1 cellular context compared by ENCODE assay signal in the genomic region with DNA sequence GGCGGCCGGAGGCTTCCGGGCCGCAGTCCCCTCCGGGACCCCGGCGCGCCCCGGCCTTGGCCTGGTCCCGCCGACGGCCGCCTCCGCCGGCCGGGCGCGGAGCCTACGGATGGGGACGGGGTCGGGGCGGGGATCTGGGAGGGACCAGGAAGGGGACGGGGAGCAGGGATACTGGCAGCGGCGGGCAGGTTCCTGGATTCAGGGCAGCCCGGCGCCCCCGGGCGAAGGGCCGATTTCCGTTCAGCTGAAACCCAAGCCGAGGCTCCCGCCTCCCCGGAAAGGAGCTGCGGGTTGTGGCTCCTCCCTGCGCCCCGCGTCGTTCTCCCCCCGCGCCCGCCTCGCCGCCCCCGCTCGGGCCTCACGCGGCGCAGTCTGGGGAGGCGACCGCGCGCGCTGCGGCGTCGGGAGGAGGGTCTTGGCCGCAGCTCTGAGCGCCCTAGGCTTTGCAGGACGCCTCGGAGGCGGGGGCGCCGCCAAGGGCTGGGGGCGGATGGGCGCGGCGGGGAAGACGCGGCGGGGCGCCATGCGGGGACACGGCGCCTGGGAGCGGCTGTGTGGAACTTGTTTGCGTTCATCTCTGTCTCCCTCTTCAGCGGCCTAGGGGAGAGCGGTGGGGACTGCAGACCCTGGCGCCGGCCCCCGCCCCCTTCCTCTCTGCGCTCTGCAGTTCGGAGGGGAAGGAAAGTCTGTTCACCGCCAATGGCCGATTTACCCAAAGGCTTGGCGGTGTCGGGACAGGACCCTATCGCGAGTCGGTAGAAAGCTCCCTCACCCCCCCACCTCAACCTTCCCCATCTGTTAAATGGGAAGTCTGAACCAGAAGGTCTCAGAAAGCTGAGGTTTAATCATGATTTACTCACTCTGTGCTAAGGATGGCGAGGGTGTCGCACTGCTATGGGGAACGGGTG.
TF ChIP-seq lines count a peak whose summit lies in the region.

No MANE protein-coding gene starts in this region.

TF ChIP-seq in HepG2, 621 proteins besides CTCF, POLR2A, EP300 and RAD21 (continued from another document and continues in another):
- TF ChIP-seq, protein P1, sequence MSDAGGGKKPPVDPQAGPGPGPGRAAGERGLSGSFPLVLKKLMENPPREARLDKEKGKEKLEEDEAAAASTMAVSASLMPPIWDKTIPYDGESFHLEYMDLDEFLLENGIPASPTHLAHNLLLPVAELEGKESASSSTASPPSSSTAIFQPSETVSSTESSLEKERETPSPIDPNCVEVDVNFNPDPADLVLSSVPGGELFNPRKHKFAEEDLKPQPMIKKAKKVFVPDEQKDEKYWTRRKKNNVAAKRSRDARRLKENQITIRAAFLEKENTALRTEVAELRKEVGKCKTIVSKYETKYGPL (CRISPR knock-in tag; IDR thresholded peaks at IDR 0.05), result 0 out of 2 replicates have a peak, but pooled peaks have one; percentile 34
- TF ChIP-seq DR1 (CRISPR knock-in tag; IDR thresholded peaks at IDR 0.05), result no peak; the same call in 1 of the 2 replicates
- TF ChIP-seq ZNF761 (CRISPR knock-in tag; conservative IDR thresholded peaks at IDR 0.05), result no peak
- TF ChIP-seq, protein P2, sequence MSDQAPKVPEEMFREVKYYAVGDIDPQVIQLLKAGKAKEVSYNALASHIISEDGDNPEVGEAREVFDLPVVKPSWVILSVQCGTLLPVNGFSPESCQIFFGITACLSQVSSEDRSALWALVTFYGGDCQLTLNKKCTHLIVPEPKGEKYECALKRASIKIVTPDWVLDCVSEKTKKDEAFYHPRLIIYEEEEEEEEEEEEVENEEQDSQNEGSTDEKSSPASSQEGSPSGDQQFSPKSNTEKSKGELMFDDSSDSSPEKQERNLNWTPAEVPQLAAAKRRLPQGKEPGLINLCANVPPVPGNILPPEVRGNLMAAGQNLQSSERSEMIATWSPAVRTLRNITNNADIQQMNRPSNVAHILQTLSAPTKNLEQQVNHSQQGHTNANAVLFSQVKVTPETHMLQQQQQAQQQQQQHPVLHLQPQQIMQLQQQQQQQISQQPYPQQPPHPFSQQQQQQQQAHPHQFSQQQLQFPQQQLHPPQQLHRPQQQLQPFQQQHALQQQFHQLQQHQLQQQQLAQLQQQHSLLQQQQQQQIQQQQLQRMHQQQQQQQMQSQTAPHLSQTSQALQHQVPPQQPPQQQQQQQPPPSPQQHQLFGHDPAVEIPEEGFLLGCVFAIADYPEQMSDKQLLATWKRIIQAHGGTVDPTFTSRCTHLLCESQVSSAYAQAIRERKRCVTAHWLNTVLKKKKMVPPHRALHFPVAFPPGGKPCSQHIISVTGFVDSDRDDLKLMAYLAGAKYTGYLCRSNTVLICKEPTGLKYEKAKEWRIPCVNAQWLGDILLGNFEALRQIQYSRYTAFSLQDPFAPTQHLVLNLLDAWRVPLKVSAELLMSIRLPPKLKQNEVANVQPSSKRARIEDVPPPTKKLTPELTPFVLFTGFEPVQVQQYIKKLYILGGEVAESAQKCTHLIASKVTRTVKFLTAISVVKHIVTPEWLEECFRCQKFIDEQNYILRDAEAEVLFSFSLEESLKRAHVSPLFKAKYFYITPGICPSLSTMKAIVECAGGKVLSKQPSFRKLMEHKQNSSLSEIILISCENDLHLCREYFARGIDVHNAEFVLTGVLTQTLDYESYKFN (CRISPR knock-in tag; conservative IDR thresholded peaks at IDR 0.05), result 0 out of 2 replicates have a peak, but pooled peaks have one; percentile 11
- no peak for TF ChIP-seq ZKSCAN5 (CRISPR knock-in tag; IDR thresholded peaks at IDR 0.05)
- TF ChIP-seq TBL1XR1 (IDR thresholded peaks at IDR 0.05; ENCODE audit: borderline replicate concordance, low read length, partially characterized antibody), result no peak
- TF ChIP-seq, protein P3, sequence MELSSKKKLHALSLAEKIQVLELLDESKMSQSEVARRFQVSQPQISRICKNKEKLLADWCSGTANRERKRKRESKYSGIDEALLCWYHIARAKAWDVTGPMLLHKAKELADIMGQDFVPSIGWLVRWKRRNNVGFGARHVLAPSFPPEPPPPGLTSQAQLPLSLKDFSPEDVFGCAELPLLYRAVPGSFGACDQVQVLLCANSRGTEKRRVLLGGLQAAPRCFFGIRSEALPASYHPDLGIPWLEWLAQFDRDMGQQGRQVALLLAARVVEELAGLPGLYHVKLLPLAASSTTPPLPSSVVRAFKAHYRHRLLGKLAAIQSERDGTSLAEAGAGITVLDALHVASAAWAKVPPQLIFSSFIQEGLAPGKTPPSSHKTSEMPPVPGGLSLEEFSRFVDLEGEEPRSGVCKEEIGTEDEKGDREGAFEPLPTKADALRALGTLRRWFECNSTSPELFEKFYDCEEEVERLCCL (CRISPR knock-in tag; IDR thresholded peaks at IDR 0.05; ENCODE audit: borderline replicate concordance), result no peak
- TF ChIP-seq, protein P4, sequence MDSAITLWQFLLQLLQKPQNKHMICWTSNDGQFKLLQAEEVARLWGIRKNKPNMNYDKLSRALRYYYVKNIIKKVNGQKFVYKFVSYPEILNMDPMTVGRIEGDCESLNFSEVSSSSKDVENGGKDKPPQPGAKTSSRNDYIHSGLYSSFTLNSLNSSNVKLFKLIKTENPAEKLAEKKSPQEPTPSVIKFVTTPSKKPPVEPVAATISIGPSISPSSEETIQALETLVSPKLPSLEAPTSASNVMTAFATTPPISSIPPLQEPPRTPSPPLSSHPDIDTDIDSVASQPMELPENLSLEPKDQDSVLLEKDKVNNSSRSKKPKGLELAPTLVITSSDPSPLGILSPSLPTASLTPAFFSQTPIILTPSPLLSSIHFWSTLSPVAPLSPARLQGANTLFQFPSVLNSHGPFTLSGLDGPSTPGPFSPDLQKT (CRISPR knock-in tag; IDR thresholded peaks at IDR 0.05; ENCODE audit: borderline replicate concordance), result no peak
- TF ChIP-seq KLF15 (CRISPR knock-in tag; IDR thresholded peaks at IDR 0.05; ENCODE audit: borderline replicate concordance), result no peak
- TF ChIP-seq RELA (CRISPR knock-in tag; IDR thresholded peaks at IDR 0.05), result no peak
- TF ChIP-seq, protein P5, sequence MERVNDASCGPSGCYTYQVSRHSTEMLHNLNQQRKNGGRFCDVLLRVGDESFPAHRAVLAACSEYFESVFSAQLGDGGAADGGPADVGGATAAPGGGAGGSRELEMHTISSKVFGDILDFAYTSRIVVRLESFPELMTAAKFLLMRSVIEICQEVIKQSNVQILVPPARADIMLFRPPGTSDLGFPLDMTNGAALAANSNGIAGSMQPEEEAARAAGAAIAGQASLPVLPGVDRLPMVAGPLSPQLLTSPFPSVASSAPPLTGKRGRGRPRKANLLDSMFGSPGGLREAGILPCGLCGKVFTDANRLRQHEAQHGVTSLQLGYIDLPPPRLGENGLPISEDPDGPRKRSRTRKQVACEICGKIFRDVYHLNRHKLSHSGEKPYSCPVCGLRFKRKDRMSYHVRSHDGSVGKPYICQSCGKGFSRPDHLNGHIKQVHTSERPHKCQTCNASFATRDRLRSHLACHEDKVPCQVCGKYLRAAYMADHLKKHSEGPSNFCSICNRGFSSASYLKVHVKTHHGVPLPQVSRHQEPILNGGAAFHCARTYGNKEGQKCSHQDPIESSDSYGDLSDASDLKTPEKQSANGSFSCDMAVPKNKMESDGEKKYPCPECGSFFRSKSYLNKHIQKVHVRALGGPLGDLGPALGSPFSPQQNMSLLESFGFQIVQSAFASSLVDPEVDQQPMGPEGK (CRISPR knock-in tag; IDR thresholded peaks at IDR 0.05), result peak; percentile 94
- TF ChIP-seq, protein P6, sequence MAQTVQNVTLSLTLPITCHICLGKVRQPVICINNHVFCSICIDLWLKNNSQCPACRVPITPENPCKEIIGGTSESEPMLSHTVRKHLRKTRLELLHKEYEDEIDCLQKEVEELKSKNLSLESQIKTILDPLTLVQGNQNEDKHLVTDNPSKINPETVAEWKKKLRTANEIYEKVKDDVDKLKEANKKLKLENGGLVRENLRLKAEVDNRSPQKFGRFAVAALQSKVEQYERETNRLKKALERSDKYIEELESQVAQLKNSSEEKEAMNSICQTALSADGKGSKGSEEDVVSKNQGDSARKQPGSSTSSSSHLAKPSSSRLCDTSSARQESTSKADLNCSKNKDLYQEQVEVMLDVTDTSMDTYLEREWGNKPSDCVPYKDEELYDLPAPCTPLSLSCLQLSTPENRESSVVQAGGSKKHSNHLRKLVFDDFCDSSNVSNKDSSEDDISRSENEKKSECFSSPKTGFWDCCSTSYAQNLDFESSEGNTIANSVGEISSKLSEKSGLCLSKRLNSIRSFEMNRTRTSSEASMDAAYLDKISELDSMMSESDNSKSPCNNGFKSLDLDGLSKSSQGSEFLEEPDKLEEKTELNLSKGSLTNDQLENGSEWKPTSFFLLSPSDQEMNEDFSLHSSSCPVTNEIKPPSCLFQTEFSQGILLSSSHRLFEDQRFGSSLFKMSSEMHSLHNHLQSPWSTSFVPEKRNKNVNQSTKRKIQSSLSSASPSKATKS (CRISPR knock-in tag; IDR thresholded peaks at IDR 0.05), result no peak
- TF ChIP-seq, protein P7, sequence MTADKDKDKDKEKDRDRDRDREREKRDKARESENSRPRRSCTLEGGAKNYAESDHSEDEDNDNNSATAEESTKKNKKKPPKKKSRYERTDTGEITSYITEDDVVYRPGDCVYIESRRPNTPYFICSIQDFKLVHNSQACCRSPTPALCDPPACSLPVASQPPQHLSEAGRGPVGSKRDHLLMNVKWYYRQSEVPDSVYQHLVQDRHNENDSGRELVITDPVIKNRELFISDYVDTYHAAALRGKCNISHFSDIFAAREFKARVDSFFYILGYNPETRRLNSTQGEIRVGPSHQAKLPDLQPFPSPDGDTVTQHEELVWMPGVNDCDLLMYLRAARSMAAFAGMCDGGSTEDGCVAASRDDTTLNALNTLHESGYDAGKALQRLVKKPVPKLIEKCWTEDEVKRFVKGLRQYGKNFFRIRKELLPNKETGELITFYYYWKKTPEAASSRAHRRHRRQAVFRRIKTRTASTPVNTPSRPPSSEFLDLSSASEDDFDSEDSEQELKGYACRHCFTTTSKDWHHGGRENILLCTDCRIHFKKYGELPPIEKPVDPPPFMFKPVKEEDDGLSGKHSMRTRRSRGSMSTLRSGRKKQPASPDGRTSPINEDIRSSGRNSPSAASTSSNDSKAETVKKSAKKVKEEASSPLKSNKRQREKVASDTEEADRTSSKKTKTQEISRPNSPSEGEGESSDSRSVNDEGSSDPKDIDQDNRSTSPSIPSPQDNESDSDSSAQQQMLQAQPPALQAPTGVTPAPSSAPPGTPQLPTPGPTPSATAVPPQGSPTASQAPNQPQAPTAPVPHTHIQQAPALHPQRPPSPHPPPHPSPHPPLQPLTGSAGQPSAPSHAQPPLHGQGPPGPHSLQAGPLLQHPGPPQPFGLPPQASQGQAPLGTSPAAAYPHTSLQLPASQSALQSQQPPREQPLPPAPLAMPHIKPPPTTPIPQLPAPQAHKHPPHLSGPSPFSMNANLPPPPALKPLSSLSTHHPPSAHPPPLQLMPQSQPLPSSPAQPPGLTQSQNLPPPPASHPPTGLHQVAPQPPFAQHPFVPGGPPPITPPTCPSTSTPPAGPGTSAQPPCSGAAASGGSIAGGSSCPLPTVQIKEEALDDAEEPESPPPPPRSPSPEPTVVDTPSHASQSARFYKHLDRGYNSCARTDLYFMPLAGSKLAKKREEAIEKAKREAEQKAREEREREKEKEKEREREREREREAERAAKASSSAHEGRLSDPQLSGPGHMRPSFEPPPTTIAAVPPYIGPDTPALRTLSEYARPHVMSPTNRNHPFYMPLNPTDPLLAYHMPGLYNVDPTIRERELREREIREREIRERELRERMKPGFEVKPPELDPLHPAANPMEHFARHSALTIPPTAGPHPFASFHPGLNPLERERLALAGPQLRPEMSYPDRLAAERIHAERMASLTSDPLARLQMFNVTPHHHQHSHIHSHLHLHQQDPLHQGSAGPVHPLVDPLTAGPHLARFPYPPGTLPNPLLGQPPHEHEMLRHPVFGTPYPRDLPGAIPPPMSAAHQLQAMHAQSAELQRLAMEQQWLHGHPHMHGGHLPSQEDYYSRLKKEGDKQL (CRISPR knock-in tag; IDR thresholded peaks at IDR 0.05; ENCODE audit: low read depth), result 0 out of 2 replicates have a peak, but pooled peaks have one; percentile 36
- no peak; the same call in 1 of the 2 replicates for TF ChIP-seq SOX5 (CRISPR knock-in tag; IDR thresholded peaks at IDR 0.05; ENCODE audit: borderline replicate concordance)
- TF ChIP-seq ARNT (IDR thresholded peaks at IDR 0.05), result no peak
- TF ChIP-seq ZNF558 (CRISPR knock-in tag; IDR thresholded peaks at IDR 0.05; ENCODE audit: borderline replicate concordance), result peak; percentile 75; the same call in 1 of the 2 replicates
- no peak for TF ChIP-seq PCBP2 (optimal IDR thresholded peaks at IDR 0.05; ENCODE audit: low read depth, low read length, poor library complexity, severe bottlenecking)
- peak; percentile 97; the same call in 1 of the 2 replicates for TF ChIP-seq SMAD1 (CRISPR knock-in tag; IDR thresholded peaks at IDR 0.05; ENCODE audit: borderline replicate concordance, low read depth)
- TF ChIP-seq PLRG1 (conservative IDR thresholded peaks at IDR 0.05), result no peak
- TF ChIP-seq ZNF660 (CRISPR knock-in tag; IDR thresholded peaks at IDR 0.05; ENCODE audit: borderline replicate concordance, low read depth), result no peak
- TF ChIP-seq, protein P8, sequence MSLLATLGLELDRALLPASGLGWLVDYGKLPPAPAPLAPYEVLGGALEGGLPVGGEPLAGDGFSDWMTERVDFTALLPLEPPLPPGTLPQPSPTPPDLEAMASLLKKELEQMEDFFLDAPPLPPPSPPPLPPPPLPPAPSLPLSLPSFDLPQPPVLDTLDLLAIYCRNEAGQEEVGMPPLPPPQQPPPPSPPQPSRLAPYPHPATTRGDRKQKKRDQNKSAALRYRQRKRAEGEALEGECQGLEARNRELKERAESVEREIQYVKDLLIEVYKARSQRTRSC (CRISPR knock-in tag; IDR thresholded peaks at IDR 0.05; ENCODE audit: low read depth), result no peak
- TF ChIP-seq, protein P9, sequence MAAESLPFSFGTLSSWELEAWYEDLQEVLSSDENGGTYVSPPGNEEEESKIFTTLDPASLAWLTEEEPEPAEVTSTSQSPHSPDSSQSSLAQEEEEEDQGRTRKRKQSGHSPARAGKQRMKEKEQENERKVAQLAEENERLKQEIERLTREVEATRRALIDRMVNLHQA (CRISPR knock-in tag; IDR thresholded peaks at IDR 0.05), result no peak
- no peak for TF ChIP-seq BCL6 (CRISPR knock-in tag; IDR thresholded peaks at IDR 0.05)
- TF ChIP-seq KAT8 (CRISPR knock-in tag; IDR thresholded peaks at IDR 0.05), result peak; percentile 32; the same call in 1 of the 2 replicates
- TF ChIP-seq SRSF1 (optimal IDR thresholded peaks at IDR 0.05; ENCODE audit: low read depth, low read length), result peak; percentile 21
- TF ChIP-seq, protein P10, sequence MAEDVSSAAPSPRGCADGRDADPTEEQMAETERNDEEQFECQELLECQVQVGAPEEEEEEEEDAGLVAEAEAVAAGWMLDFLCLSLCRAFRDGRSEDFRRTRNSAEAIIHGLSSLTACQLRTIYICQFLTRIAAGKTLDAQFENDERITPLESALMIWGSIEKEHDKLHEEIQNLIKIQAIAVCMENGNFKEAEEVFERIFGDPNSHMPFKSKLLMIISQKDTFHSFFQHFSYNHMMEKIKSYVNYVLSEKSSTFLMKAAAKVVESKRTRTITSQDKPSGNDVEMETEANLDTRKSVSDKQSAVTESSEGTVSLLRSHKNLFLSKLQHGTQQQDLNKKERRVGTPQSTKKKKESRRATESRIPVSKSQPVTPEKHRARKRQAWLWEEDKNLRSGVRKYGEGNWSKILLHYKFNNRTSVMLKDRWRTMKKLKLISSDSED (CRISPR knock-in tag; IDR thresholded peaks at IDR 0.05), result no peak
- TF ChIP-seq ZNF766 (CRISPR knock-in tag; IDR thresholded peaks at IDR 0.05; ENCODE audit: borderline replicate concordance), result no peak
- no peak for TF ChIP-seq REPIN1 (CRISPR knock-in tag; IDR thresholded peaks at IDR 0.05; ENCODE audit: borderline replicate concordance, low read depth)
- TF ChIP-seq EZH2 (conservative IDR thresholded peaks at IDR 0.05; ENCODE audit: low read depth, low read length), result no peak
- no peak; the same call in 1 of the 2 replicates for TF ChIP-seq ZNF256 (CRISPR knock-in tag; conservative IDR thresholded peaks at IDR 0.05)
- TF ChIP-seq ZNF746 (CRISPR knock-in tag; IDR thresholded peaks at IDR 0.05), result no peak; the same call in 1 of the 2 replicates
